Comparison of ENCODE assay signal across 18 cellular contexts in the genomic region with DNA sequence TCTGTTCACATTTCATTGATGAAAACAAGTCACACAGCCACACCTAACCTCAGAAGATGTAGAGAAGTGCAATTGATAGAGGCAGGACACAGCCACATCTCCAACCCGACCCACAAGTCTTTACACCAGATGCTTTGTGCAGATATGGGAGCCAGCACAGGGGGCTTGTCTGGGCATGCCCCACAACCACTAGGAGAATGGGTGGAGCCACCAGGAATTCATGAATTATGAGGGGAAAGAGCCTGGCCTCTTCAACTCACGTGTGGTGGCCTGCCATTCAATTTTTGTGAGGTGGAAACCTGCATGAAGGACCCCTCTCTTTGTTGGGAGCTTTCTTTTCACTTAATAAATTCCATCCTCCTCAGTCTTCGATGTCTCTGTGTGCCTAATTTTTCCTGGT.
DNase-seq lines count a peak whose midpoint lies in the region; ATAC-seq, FAIRE-seq and TF ChIP-seq lines count a peak whose summit lies in the region.
"Had no signal": no experiment of that assay in that cellular context is flagged by ENCODE, and none has a peak within 500 bp of the region (broad histone marks: within the 10 kb centered on the region; RNA-seq: fewer than 3 reads in every experiment).

No MANE protein-coding gene starts in this region.

- TF ChIP-seq CTCF in DND-41 (IDR thresholded peaks at IDR 0.05; ENCODE audit: borderline replicate concordance, extremely low read depth, low read length, poor library complexity, severe bottlenecking) (no peak), HFFc6 (IDR thresholded peaks at IDR 0.05) (no peak), astrocyte (IDR thresholded peaks at IDR 0.05; ENCODE audit: insufficient read depth, low read depth, low read length) (no peak), nephron progenitor cell (IDR thresholded peaks at IDR 0.05) (no peak)

- DNase-seq in DND-41 (peak; percentile 10), HFFc6 (no peak), astrocyte (ENCODE audit: low read depth) (no peak), nephron progenitor cell (no peak), Karpas-422 (no peak), NAMALWA (ENCODE audit: low spot score) (no peak)
- DNase-seq: activated CD8-positive, alpha-beta memory T cell treated with anti-CD3 and anti-CD28 coated beads for 24 hours; activated naive CD4-positive, alpha-beta T cell treated with Interleukin-2 at 50 U/mL for 16 hours; NCI-H1436; NCI-H82; sigmoid colon; T1000 had no signal

- no peak for FAIRE-seq in astrocyte (lab: Jason Lieb, UNC)

- H3K9me3 Mint-ChIP-seq in HFFc6 (no peaks in the 10 kb centered on the region), astrocyte (ENCODE audit: unreplicated experiment) (no peaks in the 10 kb centered on the region), nephron progenitor cell (peaks cover 2% of the 10 kb centered on the region)
- H3K9me3 Mint-ChIP-seq: central memory CD8-positive, alpha-beta T cell; IgD-negative memory B cell had no signal

- H3K27ac ChIP-seq in DND-41 (ENCODE audit: low read length), result no peak overlapping the region
- H3K27ac ChIP-seq in astrocyte (ENCODE audit: low read depth, low read length), result no peak overlapping the region
- no peak overlapping the region for H3K27ac ChIP-seq in Karpas-422 (ENCODE audit: low read length)
- H3K27ac ChIP-seq: hepatocyte, sigmoid colon had no signal

- H3K36me3 Mint-ChIP-seq in HFFc6 (ENCODE audit: low read depth), result peaks cover 41% of the 10 kb centered on the region
- peaks cover 11% of the 10 kb centered on the region for H3K36me3 Mint-ChIP-seq in astrocyte (ENCODE audit: low read depth, unreplicated experiment)
- peaks cover 2% of the 10 kb centered on the region for H3K36me3 Mint-ChIP-seq in nephron progenitor cell (ENCODE audit: low read depth)
- H3K36me3 Mint-ChIP-seq: IgD-negative memory B cell had no signal

- H3K4me2 ChIP-seq in DND-41 (ENCODE audit: insufficient read depth, low read length), result no peak overlapping the region
- H3K4me2 ChIP-seq in astrocyte (ENCODE audit: low read length), result no peak overlapping the region
- no peak overlapping the region for H3K4me2 ChIP-seq in Karpas-422 (ENCODE audit: low read depth, low read length, poor library complexity, severe bottlenecking)
- H3K4me2 ChIP-seq: hepatocyte had no signal

- no peaks in the 10 kb centered on the region for H3K27me3 ChIP-seq in DND-41 (ENCODE audit: insufficient read depth, low read length, poor library complexity)
- no peaks in the 10 kb centered on the region for H3K27me3 ChIP-seq in astrocyte (ENCODE audit: insufficient read depth, low read length)
- no peaks in the 10 kb centered on the region for H3K27me3 ChIP-seq in Karpas-422 (ENCODE audit: low read length)
- H3K27me3 ChIP-seq: hepatocyte, sigmoid colon had no signal

- H3K9ac ChIP-seq in DND-41 (ENCODE audit: low read depth, low read length), result no peak overlapping the region
- H3K9ac ChIP-seq in astrocyte (ENCODE audit: low read length), result no peak overlapping the region
- no peak overlapping the region for H3K9ac ChIP-seq in Karpas-422 (ENCODE audit: low read length)

- H3K4me1 Mint-ChIP-seq in HFFc6 (ENCODE audit: low read depth) (peaks cover 53% of the 10 kb centered on the region), astrocyte (ENCODE audit: low read depth, unreplicated experiment) (peaks cover 32% of the 10 kb centered on the region), nephron progenitor cell (no peaks in the 10 kb centered on the region)

- no peaks in the 10 kb centered on the region for H3K79me2 ChIP-seq in DND-41 (ENCODE audit: insufficient read depth, low read length)
- H3K79me2 ChIP-seq in astrocyte (ENCODE audit: insufficient read depth, low read length), result peaks cover 2% of the 10 kb centered on the region
- no peaks in the 10 kb centered on the region for H3K79me2 ChIP-seq in Karpas-422 (ENCODE audit: low read length)
- H3K79me2 ChIP-seq: hepatocyte had no signal

- H3K36me3 ChIP-seq in DND-41 (ENCODE audit: insufficient read depth, low read length) (no peaks in the 10 kb centered on the region), astrocyte (ENCODE audit: insufficient read depth, low read length) (peaks cover 8% of the 10 kb centered on the region), Karpas-422 (ENCODE audit: insufficient read depth, low read length) (no peaks in the 10 kb centered on the region)
- H3K36me3 ChIP-seq: sigmoid colon had no signal

- ATAC-seq in DND-41 (ENCODE audit: insufficient read depth, low read depth) (peak; percentile 55; the same call in 2 of the 3 replicates), HG02870 (IDR thresholded peaks at IDR 0.05; ENCODE audit: unreplicated experiment) (no peak)
- ATAC-seq: left lobe of liver, Right ventricle myocardium inferior had no signal

- no peaks in the 10 kb centered on the region for H4K20me1 ChIP-seq in DND-41 (ENCODE audit: insufficient read depth, low read length)
- H4K20me1 ChIP-seq in astrocyte (ENCODE audit: insufficient read depth, low read length), result no peaks in the 10 kb centered on the region
- no peaks in the 10 kb centered on the region for H4K20me1 ChIP-seq in Karpas-422 (ENCODE audit: insufficient read depth, low read depth, low read length)

- H3K9me3 ChIP-seq in DND-41 (ENCODE audit: insufficient read depth, low read length, severe bottlenecking) (no peaks in the 10 kb centered on the region), astrocyte (ENCODE audit: insufficient read depth, low read depth, low read length) (no peaks in the 10 kb centered on the region), Karpas-422 (ENCODE audit: low read length) (no peaks in the 10 kb centered on the region)
- H3K9me3 ChIP-seq: sigmoid colon had no signal

- no peaks in the 10 kb centered on the region for H3K9me2 ChIP-seq in Karpas-422 (replicated peaks; ENCODE audit: insufficient read depth, low read length)

- H3K27me3 Mint-ChIP-seq in HFFc6 (ENCODE audit: insufficient read depth) (no peaks in the 10 kb centered on the region; the same call in 1 of the 2 replicates), astrocyte (ENCODE audit: low read depth, unreplicated experiment) (no peaks in the 10 kb centered on the region), nephron progenitor cell (ENCODE audit: low read depth, poor library complexity) (peaks cover 3% of the 10 kb centered on the region)

- H2AFZ ChIP-seq in DND-41 (ENCODE audit: low read depth, low read length) (no peak overlapping the region), astrocyte (ENCODE audit: low read depth, low read length) (no peak overlapping the region), Karpas-422 (ENCODE audit: low read length) (no peak overlapping the region)
- H2AFZ ChIP-seq: hepatocyte had no signal

- no peak overlapping the region for H3K4me3 ChIP-seq in DND-41 (ENCODE audit: low read depth in 1 of 2, low read length in 2 of 2)
- H3K4me3 ChIP-seq in astrocyte (ENCODE audit: insufficient read depth, low read depth, low read length), result no peak overlapping the region
- no peak overlapping the region for H3K4me3 ChIP-seq in Karpas-422 (ENCODE audit: low read length)
- H3K4me3 ChIP-seq: hepatocyte, sigmoid colon had no signal

- H3K4me1 ChIP-seq in DND-41 (ENCODE audit: insufficient read depth, low read length), result no peaks in the 10 kb centered on the region
- H3K4me1 ChIP-seq in astrocyte (ENCODE audit: insufficient read depth, low read length), result peaks cover 4% of the 10 kb centered on the region
- no peaks in the 10 kb centered on the region for H3K4me1 ChIP-seq in Karpas-422 (ENCODE audit: low read length)

- peak overlapping the region; percentile 77 for H3K27ac Mint-ChIP-seq in HFFc6
- peak overlapping the region; percentile 83 for H3K27ac Mint-ChIP-seq in astrocyte (ENCODE audit: unreplicated experiment)
- peak overlapping the region; percentile 57 for H3K27ac Mint-ChIP-seq in nephron progenitor cell

- H3K4me3 Mint-ChIP-seq in HFFc6 (no peak overlapping the region), astrocyte (ENCODE audit: unreplicated experiment) (no peak overlapping the region), nephron progenitor cell (no peak overlapping the region)
- H3K4me3 Mint-ChIP-seq: central memory CD8-positive, alpha-beta T cell had no signal
